15 cellular contexts compared by ENCODE assay signal in genomic region chr15:46293550-46293949, GRCh38.
DNase-seq lines count a peak whose midpoint lies in the region; ATAC-seq and TF ChIP-seq lines count a peak whose summit lies in the region.
"Had no signal": no experiment of that assay in that cellular context is flagged by ENCODE, and none has a peak within 500 bp of the region (broad histone marks: within the 10 kb centered on the region; RNA-seq: fewer than 3 reads in every experiment).

No MANE protein-coding gene starts in this region.

- peaks cover 3% of the 10 kb centered on the region for H3K27me3 Mint-ChIP-seq in H9 (ENCODE audit: low read depth)
- H3K27me3 Mint-ChIP-seq: CD8-positive, alpha-beta memory T cell had no signal

- H3K4me3 ChIP-seq in epithelial cell of esophagus (ENCODE audit: low read length), result no peak overlapping the region
- H3K4me3 ChIP-seq in SK-N-SH (ENCODE audit: low read depth in 2 of 2, low read length in 1 of 2), result no peak overlapping the region
- H3K4me3 ChIP-seq: A549, HAP-1 had no signal

- TF ChIP-seq RAD21 in SK-N-SH (IDR thresholded peaks at IDR 0.05; ENCODE audit: low read length), result no peak

- H3K27ac ChIP-seq in H9 (ENCODE audit: insufficient read length, low read depth, low read length) (no peak overlapping the region), SK-N-SH (ENCODE audit: low read depth in 2 of 2, low read length in 1 of 2) (no peak overlapping the region)
- H3K27ac ChIP-seq: A549 had no signal

- H3K4ac ChIP-seq in H9 (ENCODE audit: low read depth, low read length), result no peak overlapping the region

- no peak overlapping the region for H3K18ac ChIP-seq in H9 (ENCODE audit: insufficient read length, low read depth, low read length)

- no peak for TF ChIP-seq EP300 in SK-N-SH (IDR thresholded peaks at IDR 0.05; ENCODE audit: borderline replicate concordance in 1 of 2, low read depth in 1 of 2, low read length in 1 of 2)

- TF ChIP-seq CTCF in H9 (conservative IDR thresholded peaks at IDR 0.05), result peak; percentile 30; the same call in 1 of the 3 replicates
- TF ChIP-seq CTCF in epithelial cell of esophagus (IDR thresholded peaks at IDR 0.05; ENCODE audit: insufficient read depth, low read depth, low read length, missing control alignments), result no peak
- TF ChIP-seq CTCF in SK-N-SH (IDR thresholded peaks at IDR 0.05), result no peak
- TF ChIP-seq CTCF in omental fat pad (IDR thresholded peaks at IDR 0.05), result no peak

- H3T11ph ChIP-seq in H9 (ENCODE audit: low read length), result no peak overlapping the region

- no peak overlapping the region for H2BK20ac ChIP-seq in H9 (ENCODE audit: low read depth, low read length, poor library complexity, severe bottlenecking)

- WGBS in H9 (ENCODE audit: extremely low coverage, insufficient read length, low lambda C conversion rate), result no CpG with 5 or more reads among the region's 3 CpGs
- WGBS in SK-N-SH (ENCODE audit: low lambda C conversion rate), result 44% methylated on average over 3 of the region's 3 CpGs

- H2BK15ac ChIP-seq in H9 (ENCODE audit: low read depth, low read length), result no peak overlapping the region

- H3K9me3 Mint-ChIP-seq in H9, result no peaks in the 10 kb centered on the region; a peak in 1 of 5 replicates

- peak; percentile 49 for DNase-seq in H9
- DNase-seq in epithelial cell of esophagus (ENCODE audit: low read depth), result peak; percentile 2
- DNase-seq in iPS-NIHi7 (ENCODE audit: extremely low spot score), result peak; percentile 24
- DNase-seq in SK-N-SH, result no peak
- DNase-seq in GM19238 (ENCODE audit: insufficient read length, low spot score), result no peak
- no peak for DNase-seq in cerebellar nuclear complex (lab: John Stamatoyannopoulos, UW)
- no peak for DNase-seq in omental fat pad (ENCODE audit: low spot score)
- DNase-seq: BE2C; Caco-2; CD8-positive, alpha-beta memory T cell; DND-41; GDM1 had no signal

- H3K14ac ChIP-seq in H9 (ENCODE audit: insufficient read depth, low read length), result no peak overlapping the region

- CTCF ChIA-PET in SK-N-SH (lab: Yijun Ruan, JAX), result interaction anchor here (1.5 to 2.0 kb wide), 3 partner anchors 14 to 498 kb away, joined by 4 to 6 read pairs (median 5); no protein-coding TSS in a partner anchor

- no peaks in the 10 kb centered on the region for H3K23me2 ChIP-seq in H9 (ENCODE audit: insufficient read length, low read depth, low read length, poor library complexity, severe bottlenecking)

- H2AFZ ChIP-seq in H9 (ENCODE audit: low read length) (no peak overlapping the region), SK-N-SH (ENCODE audit: low read depth) (no peak overlapping the region)

- H3K4me2 ChIP-seq in H9 (ENCODE audit: insufficient read depth, insufficient read length, low read length), result no peak overlapping the region
- no peak overlapping the region for H3K4me2 ChIP-seq in SK-N-SH
- H3K4me2 ChIP-seq: A549 had no signal

- H4K91ac ChIP-seq in H9 (ENCODE audit: insufficient read length, low read depth, low read length), result no peak overlapping the region

- no peak overlapping the region for H3K9ac ChIP-seq in H9 (ENCODE audit: extremely low read depth, insufficient read length, low read length)
- H3K9ac ChIP-seq in SK-N-SH, result no peak overlapping the region

- H3K79me1 ChIP-seq in H9 (ENCODE audit: insufficient read depth, low read depth, low read length, poor library complexity, severe bottlenecking), result no peaks in the 10 kb centered on the region

- H3K4me1 ChIP-seq in H9 (ENCODE audit: insufficient read depth, low read length) (0 out of 2 replicates have a peak, but pooled peaks cover 4% of the 10 kb centered on the region), SK-N-SH (ENCODE audit: control insufficient read depth in 1 of 2, insufficient read depth in 2 of 2, low read depth in 1 of 2, low read length in 1 of 2) (peaks cover 0 to 3% of the 10 kb centered on the region in 2 experiments; a peak in 1 of 4 replicates)
- H3K4me1 ChIP-seq: A549, Caco-2, HAP-1 had no signal

- no peak overlapping the region for H4K8ac ChIP-seq in H9 (replicated peaks; ENCODE audit: insufficient read length, low read depth, low read length)

- H3K4me3 Mint-ChIP-seq in H9, result no peak overlapping the region
- H3K4me3 Mint-ChIP-seq: CD8-positive, alpha-beta memory T cell; IgD-negative memory B cell had no signal

- H3K9me2 ChIP-seq in SK-N-SH, result no peaks in the 10 kb centered on the region

- H3K9me3 ChIP-seq in H9 (ENCODE audit: control insufficient read depth, low read depth, low read length) (no peaks in the 10 kb centered on the region), SK-N-SH (no peaks in the 10 kb centered on the region)
- H3K9me3 ChIP-seq: A549, BE2C, Caco-2, HAP-1 had no signal

- no peak overlapping the region for H4K5ac ChIP-seq in H9 (ENCODE audit: insufficient read length, low read depth, low read length)

- no peak overlapping the region for H2BK5ac ChIP-seq in H9 (ENCODE audit: insufficient read length, low read length)

- H4K20me1 ChIP-seq in H9 (ENCODE audit: control insufficient read depth, insufficient read depth, insufficient read length) (no peaks in the 10 kb centered on the region), SK-N-SH (ENCODE audit: insufficient read depth) (no peaks in the 10 kb centered on the region)

- no peaks in the 10 kb centered on the region for H3K36me3 ChIP-seq in SK-N-SH (replicated peaks in 1 of 2; ENCODE audit: control insufficient read depth in 1 of 2, insufficient read depth in 2 of 2, low read length in 1 of 2)
- H3K36me3 ChIP-seq: BE2C, HAP-1 had no signal

- H2BK120ac ChIP-seq in H9 (ENCODE audit: low read depth, low read length, poor library complexity, severe bottlenecking), result no peak overlapping the region

- no peak overlapping the region for H3K56ac ChIP-seq in H9 (ENCODE audit: insufficient read length, low read depth, low read length)

- no peaks in the 10 kb centered on the region for H3F3A ChIP-seq in SK-N-SH (replicated peaks; ENCODE audit: insufficient read depth)

- H3K79me2 ChIP-seq in H9 (ENCODE audit: insufficient read depth, low read length) (no peaks in the 10 kb centered on the region), SK-N-SH (ENCODE audit: insufficient read depth) (no peaks in the 10 kb centered on the region)

- H3K4me1 Mint-ChIP-seq in H9, result peaks cover 21 to 33% of the 10 kb centered on the region in 2 experiments
- H3K4me1 Mint-ChIP-seq: CD8-positive, alpha-beta memory T cell had no signal

- H3K23ac ChIP-seq in H9 (ENCODE audit: insufficient read length, low read depth, low read length), result no peak overlapping the region

- H2BK12ac ChIP-seq in H9 (ENCODE audit: insufficient read length, low read depth, low read length), result no peak overlapping the region

- no peak overlapping the region for H2AK5ac ChIP-seq in H9 (ENCODE audit: insufficient read length, low read length)

- no peak overlapping the region for H3K27ac Mint-ChIP-seq in H9
- H3K27ac Mint-ChIP-seq: CD8-positive, alpha-beta memory T cell; IgD-negative memory B cell had no signal

- POLR2A ChIA-PET in SK-N-SH (lab: Yijun Ruan, JAX), result no interaction called here

- H3K36me3 Mint-ChIP-seq in H9 (ENCODE audit: insufficient read depth in 1 of 3, low read depth in 3 of 3), result no peaks in the 10 kb centered on the region; a peak in 1 of 7 replicates

- H3K27me3 ChIP-seq in H9 (ENCODE audit: insufficient read depth, low read length) (no peaks in the 10 kb centered on the region), SK-N-SH (ENCODE audit: insufficient read depth) (no peaks in the 10 kb centered on the region)
- H3K27me3 ChIP-seq: BE2C had no signal

- ATAC-seq in omental fat pad (ENCODE audit: low FRiP score), result no peak
- ATAC-seq: A549 had no signal

TF ChIP-seq in SK-N-SH, 30 proteins besides CTCF, POLR2A, EP300 and RAD21:
- no peak for TF ChIP-seq MAX (IDR thresholded peaks at IDR 0.05; ENCODE audit: low read depth)
- no peak for TF ChIP-seq MXI1 (IDR thresholded peaks at IDR 0.05; ENCODE audit: low read depth, low read length)
TF ChIP-seq in SK-N-SH: peak in this region for 0.

Comparison
In these comparisons a context has a peak if more than half of its experiments do, and no peak if none do; other contexts are left out.
1. DNase-seq: peak in H9 (single experiment), epithelial cell of esophagus (single experiment) and iPS-NIHi7 (single experiment); none in SK-N-SH (single experiment), GM19238 (single experiment), cerebellar nuclear complex (0 of 2) and omental fat pad (single experiment).